1 cellular context compared by ENCODE assay signal in genomic region chr19:18644144-18645034, GRCh38.
TF ChIP-seq lines count a peak whose summit lies in the region.

No MANE protein-coding gene starts in this region.

TF ChIP-seq in H1, 55 proteins besides CTCF, POLR2A, EP300 and RAD21 (continued from another document):
- TF ChIP-seq CHD1 (IDR thresholded peaks at IDR 0.05; ENCODE audit: low read depth, low read length), result no peak
